Comparison of ENCODE assay signal across 24 cellular contexts in the genomic region with DNA sequence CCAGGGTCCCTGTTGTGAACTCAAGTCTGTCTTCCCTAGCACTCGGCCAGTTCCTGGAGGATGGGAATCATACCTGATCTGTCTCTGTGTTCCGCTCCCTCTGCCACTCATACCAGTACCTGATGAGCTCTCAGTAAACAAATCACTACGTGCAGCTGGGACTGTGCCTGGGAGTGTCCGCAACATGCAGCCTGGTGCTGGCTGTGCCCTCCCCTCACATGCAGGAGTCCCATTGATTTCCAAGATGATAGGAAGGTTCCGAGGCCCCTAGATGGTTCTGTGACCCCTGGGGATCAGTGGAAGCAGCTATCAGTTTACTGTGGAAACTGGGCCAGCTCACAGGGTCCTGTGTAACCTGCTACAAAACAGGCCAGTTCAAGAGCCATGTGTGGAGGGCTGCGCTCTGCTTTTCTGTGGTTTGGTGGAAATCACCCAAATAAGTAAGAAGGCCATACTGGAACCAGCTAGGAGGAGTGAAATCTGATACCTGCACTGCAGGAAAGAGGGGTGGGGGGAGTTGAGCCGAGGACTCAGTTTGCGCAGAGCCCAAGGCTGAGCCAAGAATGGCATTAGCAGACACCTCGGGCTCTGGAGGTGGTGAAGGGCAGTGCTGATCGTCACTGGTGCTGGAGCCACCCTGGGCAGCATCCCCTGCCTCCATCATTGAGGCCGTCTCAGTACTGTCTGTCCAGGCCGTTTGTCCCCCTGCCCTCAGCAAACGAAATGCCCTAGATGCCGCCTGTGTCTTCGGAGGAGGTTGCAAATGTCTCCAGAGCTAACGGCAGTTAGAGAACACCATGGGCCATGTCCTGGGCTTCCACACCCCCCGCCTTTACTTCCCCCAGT.
DNase-seq lines count a peak whose midpoint lies in the region; ATAC-seq and TF ChIP-seq lines count a peak whose summit lies in the region.
"Had no signal": no experiment of that assay in that cellular context is flagged by ENCODE, and none has a peak within 500 bp of the region (broad histone marks: within the 10 kb centered on the region; RNA-seq: fewer than 3 reads in every experiment).

No MANE protein-coding gene starts in this region.

- peaks cover 0 to 24% (median 17%) of the 10 kb centered on the region in 4 donors for H3K4me1 ChIP-seq in sigmoid colon
- H3K4me1 ChIP-seq: heart right ventricle had no signal

- ATAC-seq in Right ventricle myocardium superior (ENCODE audit: poor library complexity): no peak
- ATAC-seq: activated CD8-positive, alpha-beta T cell treated with anti-CD3 and anti-CD28 coated beads, Interleukin-2, amount 10 ng/mL, durations not matched to agents 7 days and 5 days had no signal

- no peak for TF ChIP-seq POLR2A in sigmoid colon (IDR thresholded peaks at IDR 0.05)

- no peak overlapping the region for H3K4me3 ChIP-seq in sigmoid colon
- H3K4me3 ChIP-seq: heart right ventricle, MG63, smooth muscle cell, thoracic aorta had no signal

- TF ChIP-seq EP300 in sigmoid colon (IDR thresholded peaks at IDR 0.05): no peak

- H3K27me3 ChIP-seq in sigmoid colon: no peaks in the 10 kb centered on the region
- H3K27me3 ChIP-seq: MG63 had no signal

- TF ChIP-seq CTCF in VCaP (conservative IDR thresholded peaks at IDR 0.05): no peak
- TF ChIP-seq CTCF in sigmoid colon (IDR thresholded peaks at IDR 0.05): no peak

- 76 to 84% methylated on average over 17 of the region's 17 CpGs for WGBS in sigmoid colon, 2 donors

- intact Hi-C loops in cardiac septum (cut with DNase I) (no loop called here), Right ventricle myocardium superior (cut with DNase I) (no loop called here), sigmoid colon (cut with DNase I) (no loop called here)

- H3K36me3 ChIP-seq in sigmoid colon: no peaks in the 10 kb centered on the region
- H3K36me3 ChIP-seq: heart right ventricle, MG63, thoracic aorta had no signal

- H3K27ac ChIP-seq in VCaP (peak overlapping the region; percentile 20; the same call in 1 of the 2 replicates), sigmoid colon (no peak overlapping the region)
- H3K27ac ChIP-seq: C4-2B, heart right ventricle, thoracic aorta had no signal

- peak; percentile 3 for DNase-seq in cardiac septum (ENCODE audit: low spot score)
- no peak for DNase-seq in Right ventricle myocardium superior
- DNase-seq in left kidney (ENCODE audit: low read depth, low spot score): peak; percentile 70
- DNase-seq in sigmoid colon: peak; percentile 54
- DNase-seq in RPMI8226: no peak
- no peak for DNase-seq in NCI-H187 treated with DMSO at 0.1 percent for 48 hours (lab: John Stamatoyannopoulos, UW)
- DNase-seq in activated CD8-positive, alpha-beta memory T cell treated with anti-CD3 and anti-CD28 coated beads, Interleukin-2, amount 50 U/mL, for 4 hours: no peak
- DNase-seq: activated CD4-positive, alpha-beta T cell treated with anti-CD3 and anti-CD28 coated beads for 1 hour; activated CD8-positive, alpha-beta T cell treated with anti-CD3 and anti-CD28 coated beads, Interleukin-2, amount 10 ng/mL, durations not matched to agents 7 days and 5 days; activated naive CD4-positive, alpha-beta T cell treated with anti-CD3 and anti-CD28 coated beads for 36 hours; activated T-cell treated with anti-CD3 and anti-CD28 coated beads, Interleukin-2, amount 50 U/mL, for 24 hours; amniotic stem cell; GOT3; heart right ventricle; MG63; NCI-H1694; NCI-H446; stimulated activated CD4-positive, alpha-beta T cell treated with anti-CD3 and anti-CD28 coated beads, Interleukin-2, amount 100 ng/mL, for 48 hours; stimulated activated naive B cell treated with anti-CD40 and anti-IgM and Interleukin-4, amounts not matched to agents 10 μg/mL and 1 μg/mL and 100 μg/mL, for 72 hours; SW 1271 had no signal

- H3K9me3 ChIP-seq in sigmoid colon: no peaks in the 10 kb centered on the region
- H3K9me3 ChIP-seq: heart right ventricle, MG63, thoracic aorta had no signal

Comparison
In these comparisons a context has a peak if more than half of its experiments do, and no peak if none do; other contexts are left out.
1. DNase-seq: peak in cardiac septum (single experiment), left kidney (single experiment) and sigmoid colon (single experiment); none in Right ventricle myocardium superior (single experiment), RPMI8226 (single experiment), NCI-H187 treated with DMSO at 0.1 percent for 48 hours (single experiment) and activated CD8-positive, alpha-beta memory T cell treated with anti-CD3 and anti-CD28 coated beads, Interleukin-2, amount 50 U/mL, for 4 hours (single experiment).